ENCODE assay signal across 1 cellular context in genomic region chr3:48301020-48301813, GRCh38.
TF ChIP-seq lines count a peak whose summit lies in the region.

Gene NME6, minus strand, starts transcription at chr3:48301367.

TF ChIP-seq in HepG2, 621 proteins besides CTCF, POLR2A, EP300 and RAD21 (continued from another document and continues in another):
- peak; percentile 96; the same call in 1 of the 2 replicates for TF ChIP-seq CENPBD1 (CRISPR knock-in tag; IDR thresholded peaks at IDR 0.05; ENCODE audit: borderline replicate concordance, low read depth)
- peak; percentile 47 for TF ChIP-seq TEAD3 (CRISPR knock-in tag; optimal IDR thresholded peaks at IDR 0.05; ENCODE audit: borderline replicate concordance)
- TF ChIP-seq ZNF576 (CRISPR knock-in tag; IDR thresholded peaks at IDR 0.05) = peak; percentile 97; the same call in 1 of the 2 replicates
- no peak for TF ChIP-seq ZNF234 (CRISPR knock-in tag; conservative IDR thresholded peaks at IDR 0.05)
- TF ChIP-seq ZNF75D (CRISPR knock-in tag; IDR thresholded peaks at IDR 0.05; ENCODE audit: borderline replicate concordance) = peak; percentile 91; the same call in 1 of the 2 replicates
- no peak for TF ChIP-seq KDM6A (CRISPR knock-in tag; IDR thresholded peaks at IDR 0.05; ENCODE audit: low read depth)
- peak; percentile 71 for TF ChIP-seq YY1 (IDR thresholded peaks at IDR 0.05; ENCODE audit: insufficient read depth, insufficient replicate concordance, low read depth, low read length)
- TF ChIP-seq CEBPZ (IDR thresholded peaks at IDR 0.05; ENCODE audit: low read length) = no peak
- TF ChIP-seq PHF5A (CRISPR knock-in tag; IDR thresholded peaks at IDR 0.05; ENCODE audit: low read depth, unreplicated experiment) = no peak
- peak; percentile 98 for TF ChIP-seq ZNF430 (CRISPR knock-in tag; IDR thresholded peaks at IDR 0.05)
- TF ChIP-seq TBL1XR1 (IDR thresholded peaks at IDR 0.05; ENCODE audit: borderline replicate concordance, low read length, partially characterized antibody) = no peak
- 0 out of 2 replicates have a peak, but pooled peaks have one; percentile 24 for TF ChIP-seq RFX3 (CRISPR knock-in tag; IDR thresholded peaks at IDR 0.05)
- TF ChIP-seq ZNF563 (CRISPR knock-in tag; IDR thresholded peaks at IDR 0.05) = peak; percentile 96
- TF ChIP-seq JUND (CRISPR knock-in tag; IDR thresholded peaks at IDR 0.05) = no peak
- TF ChIP-seq GATA4 (IDR thresholded peaks at IDR 0.05; ENCODE audit: borderline replicate concordance, low read depth) = peak; percentile 41; the same call in 1 of the 2 replicates
- TF ChIP-seq ZNF503 (CRISPR knock-in tag; IDR thresholded peaks at IDR 0.05) = peak; percentile 76; the same call in 1 of the 2 replicates
- peak; percentile 97 for TF ChIP-seq ZFX (CRISPR knock-in tag; IDR thresholded peaks at IDR 0.05; ENCODE audit: low read depth)
- peak; percentile 90 for TF ChIP-seq CSRNP1 (CRISPR knock-in tag; IDR thresholded peaks at IDR 0.05)
- no peak for TF ChIP-seq MTA3 (CRISPR knock-in tag; IDR thresholded peaks at IDR 0.05)
- peak; percentile 98 for TF ChIP-seq SRY (CRISPR knock-in tag; IDR thresholded peaks at IDR 0.05)
- no peak; the same call in 1 of the 2 replicates for TF ChIP-seq MZF1 (CRISPR knock-in tag; IDR thresholded peaks at IDR 0.05; ENCODE audit: borderline replicate concordance)
- peak; percentile 26; the same call in 1 of the 2 replicates for TF ChIP-seq SRF (IDR thresholded peaks at IDR 0.05; ENCODE audit: low read depth, low read length)
- no peak for TF ChIP-seq IRX3 (CRISPR knock-in tag; IDR thresholded peaks at IDR 0.05; ENCODE audit: borderline replicate concordance, low read depth)
- no peak for TF ChIP-seq PLRG1 (conservative IDR thresholded peaks at IDR 0.05)
- TF ChIP-seq LCORL (IDR thresholded peaks at IDR 0.05) = no peak
- TF ChIP-seq LCORL (CRISPR knock-in tag; IDR thresholded peaks at IDR 0.05) = peak; percentile 88
- TF ChIP-seq ZNF17 (CRISPR knock-in tag; IDR thresholded peaks at IDR 0.05) = 0 out of 2 replicates have a peak, but pooled peaks have one; percentile 69
- TF ChIP-seq SRSF1 (optimal IDR thresholded peaks at IDR 0.05; ENCODE audit: low read depth, low read length) = peak; percentile 86
- TF ChIP-seq ZNF644 (CRISPR knock-in tag; IDR thresholded peaks at IDR 0.05; ENCODE audit: low read depth) = no peak
- peak; percentile 94 for TF ChIP-seq ERF (CRISPR knock-in tag; IDR thresholded peaks at IDR 0.05)
- peak; percentile 86; the same call in 1 of the 2 replicates for TF ChIP-seq ZNF709 (CRISPR knock-in tag; IDR thresholded peaks at IDR 0.05)
- peak; percentile 59 for TF ChIP-seq ETV5 (CRISPR knock-in tag; IDR thresholded peaks at IDR 0.05; ENCODE audit: borderline replicate concordance)
- peak; percentile 82; the same call in 1 of the 2 replicates for TF ChIP-seq ZSCAN31 (CRISPR knock-in tag; IDR thresholded peaks at IDR 0.05; ENCODE audit: low read depth)
- TF ChIP-seq ZNF10 (CRISPR knock-in tag; IDR thresholded peaks at IDR 0.05; ENCODE audit: borderline replicate concordance, low read depth) = no peak
- peak; percentile 90 for TF ChIP-seq ZNF350 (CRISPR knock-in tag; IDR thresholded peaks at IDR 0.05; ENCODE audit: borderline replicate concordance, low read depth)
- TF ChIP-seq RBFOX2 (IDR thresholded peaks at IDR 0.05; ENCODE audit: low read depth, low read length) = peak; percentile 98
- no peak for TF ChIP-seq EZH2 (conservative IDR thresholded peaks at IDR 0.05; ENCODE audit: low read depth, low read length)
- no peak for TF ChIP-seq GTF3A (CRISPR knock-in tag; conservative IDR thresholded peaks at IDR 0.05)
- peak; percentile 27 for TF ChIP-seq BHLHE40 (IDR thresholded peaks at IDR 0.05; ENCODE audit: low read length)
- TF ChIP-seq PAX8 (CRISPR knock-in tag; IDR thresholded peaks at IDR 0.05; ENCODE audit: borderline replicate concordance) = no peak
- TF ChIP-seq ZNF335 (CRISPR knock-in tag; IDR thresholded peaks at IDR 0.05) = peak; percentile 100
- TF ChIP-seq ZNF747 (CRISPR knock-in tag; IDR thresholded peaks at IDR 0.05; ENCODE audit: borderline replicate concordance) = peak; percentile 89; the same call in 1 of the 2 replicates
- peak; percentile 21; the same call in 1 of the 2 replicates for TF ChIP-seq ZNF367 (CRISPR knock-in tag; IDR thresholded peaks at IDR 0.05; ENCODE audit: borderline replicate concordance)
- TF ChIP-seq USF2 (IDR thresholded peaks at IDR 0.05; ENCODE audit: low read depth, low read length) = no peak
- peak; percentile 60; the same call in 1 of the 2 replicates for TF ChIP-seq USF2 (CRISPR knock-in tag; IDR thresholded peaks at IDR 0.05; ENCODE audit: borderline replicate concordance)
- no peak; the same call in 1 of the 2 replicates for TF ChIP-seq NCOR1 (IDR thresholded peaks at IDR 0.05; ENCODE audit: borderline replicate concordance, low read length)
- TF ChIP-seq ZNF468 (CRISPR knock-in tag; IDR thresholded peaks at IDR 0.05) = no peak
- TF ChIP-seq KDM4B (CRISPR knock-in tag; IDR thresholded peaks at IDR 0.05) = 0 out of 2 replicates have a peak, but pooled peaks have one; percentile 48
- peak; percentile 88 for TF ChIP-seq NFAT5 (CRISPR knock-in tag; IDR thresholded peaks at IDR 0.05)
- TF ChIP-seq SIN3B (IDR thresholded peaks at IDR 0.05; ENCODE audit: low read length) = no peak; the same call in 1 of the 2 replicates
- TF ChIP-seq ZMAT5 (CRISPR knock-in tag; IDR thresholded peaks at IDR 0.05; ENCODE audit: borderline replicate concordance, low read depth) = no peak
- peak; percentile 12 to 94; a peak in 3 of 4 replicates for TF ChIP-seq KLF16 (CRISPR knock-in tag; IDR thresholded peaks at IDR 0.05)
- TF ChIP-seq HIVEP1 (CRISPR knock-in tag; IDR thresholded peaks at IDR 0.05) = peak; percentile 96
- TF ChIP-seq CEBPG (CRISPR knock-in tag; IDR thresholded peaks at IDR 0.05) = 0 out of 2 replicates have a peak, but pooled peaks have one; percentile 24
- no peak for TF ChIP-seq ZFP62 (CRISPR knock-in tag; IDR thresholded peaks at IDR 0.05)
- no peak for TF ChIP-seq SIX4 (CRISPR knock-in tag; IDR thresholded peaks at IDR 0.05)
- no peak for TF ChIP-seq ZNF34 (CRISPR knock-in tag; IDR thresholded peaks at IDR 0.05; ENCODE audit: borderline replicate concordance)
- TF ChIP-seq ZNF180 (CRISPR knock-in tag; IDR thresholded peaks at IDR 0.05; ENCODE audit: borderline replicate concordance, low read depth) = no peak
- TF ChIP-seq ARID2 (CRISPR knock-in tag; IDR thresholded peaks at IDR 0.05; ENCODE audit: borderline replicate concordance) = peak; percentile 94; the same call in 1 of the 2 replicates
